9 cellular contexts compared by ENCODE assay signal in the genomic region with DNA sequence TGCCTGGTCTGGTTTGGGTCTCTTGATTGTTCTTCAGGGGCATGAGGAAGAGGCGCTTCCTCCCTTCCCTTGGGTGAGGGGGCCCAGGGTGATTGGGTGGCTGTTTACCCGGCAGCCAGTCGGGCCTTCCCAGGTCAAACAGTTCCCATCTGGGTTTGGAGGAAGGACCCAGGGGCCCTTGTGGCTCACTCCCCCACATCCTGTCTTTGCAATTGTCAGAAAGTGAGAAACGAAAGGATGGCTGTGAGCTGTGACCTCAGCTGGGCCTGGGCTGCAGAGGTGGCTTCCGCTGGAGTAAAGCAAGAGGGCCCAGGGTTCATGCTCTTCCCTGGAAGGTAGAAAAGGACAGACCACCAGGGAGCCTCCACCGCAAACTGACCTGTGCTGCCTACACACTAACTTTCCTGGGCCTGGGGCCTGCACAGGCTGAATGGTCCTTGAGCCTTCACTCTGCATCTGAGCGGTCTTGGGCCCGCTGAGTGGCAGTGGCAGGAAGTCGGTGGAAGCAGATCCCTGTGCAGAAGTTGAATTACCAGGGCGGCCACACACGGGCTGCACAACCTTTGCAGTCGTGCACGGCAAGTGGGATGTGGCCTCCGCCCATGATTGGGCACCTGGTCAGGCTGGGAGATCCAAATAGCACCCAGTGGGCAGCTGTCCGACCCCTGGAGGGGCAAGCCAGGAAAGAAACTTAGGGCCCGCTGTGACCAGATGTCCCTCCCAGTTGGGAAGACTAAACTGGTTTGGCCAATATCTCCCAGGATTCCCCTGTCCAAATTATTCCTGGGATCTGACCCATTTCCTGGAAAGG. TPM values are rescaled to one million over a fixed set of nuclear protein-coding genes. Genes with fewer than 3 reads are reported as not detected.
DNase-seq lines count a peak whose midpoint lies in the region; ATAC-seq and TF ChIP-seq lines count a peak whose summit lies in the region.
"Had no signal": no experiment of that assay in that cellular context is flagged by ENCODE, and none has a peak within 500 bp of the region (broad histone marks: within the 10 kb centered on the region; RNA-seq: fewer than 3 reads in every experiment).

No MANE protein-coding gene starts in this region.

- H3K36me3 ChIP-seq in mammary epithelial cell (ENCODE audit: insufficient read depth, low read length), result peaks cover 30% of the 10 kb centered on the region

- H3K27ac ChIP-seq in mammary epithelial cell (ENCODE audit: insufficient read depth, low read depth, low read length) (no peak overlapping the region), right cardiac atrium (ENCODE audit: low read length) (no peak overlapping the region)

- POLR2A ChIA-PET in MCF 10A (lab: Yijun Ruan, JAX), result interaction anchor here (0.6 to 9.5 kb wide), 6 partner anchors 10 to 1251 kb away, joined by 3 to 134 read pairs (median 9); a partner anchor contains a TSS

- dilution Hi-C loops in mammary epithelial cell (cut with HindIII; ENCODE audit: low sequenced_read_pairs), result no loop called here

- TF ChIP-seq CTCF in MCF 10A (IDR thresholded peaks at IDR 0.05; ENCODE audit: unreplicated experiment) (no peak), mammary epithelial cell (conservative IDR thresholded peaks at IDR 0.05 in 1 of 2, IDR thresholded peaks at IDR 0.05 in 1 of 2; ENCODE audit: extremely low read depth in 1 of 2, insufficient read depth in 1 of 2, low read depth in 1 of 2, low read length in 2 of 2) (no peak)

- no peaks in the 10 kb centered on the region for H3K9me3 Mint-ChIP-seq in MCF 10A (ENCODE audit: unreplicated experiment)
- H3K9me3 Mint-ChIP-seq in stimulated activated naive CD8-positive, alpha-beta T cell treated with anti-CD3 and anti-CD28 coated beads, Interleukin-15, Interleukin-2, amounts not matched to agents 100 ng/mL and 50 ng/mL, for 24 hours, result no peaks in the 10 kb centered on the region

- H3K4me1 Mint-ChIP-seq in MCF 10A (ENCODE audit: insufficient read depth, unreplicated experiment), result peaks cover 8% of the 10 kb centered on the region
- peaks cover 91% of the 10 kb centered on the region for H3K4me1 Mint-ChIP-seq in stimulated activated naive CD8-positive, alpha-beta T cell treated with anti-CD3 and anti-CD28 coated beads, Interleukin-15, Interleukin-2, amounts not matched to agents 100 ng/mL and 50 ng/mL, for 24 hours (ENCODE audit: low read depth)

- peak overlapping the region; percentile 28 for H3K4me3 Mint-ChIP-seq in MCF 10A (ENCODE audit: unreplicated experiment)
- peak overlapping the region; percentile 71 for H3K4me3 Mint-ChIP-seq in stimulated activated naive CD8-positive, alpha-beta T cell treated with anti-CD3 and anti-CD28 coated beads, Interleukin-15, Interleukin-2, amounts not matched to agents 100 ng/mL and 50 ng/mL, for 24 hours

- H3K4me1 ChIP-seq in mammary epithelial cell (ENCODE audit: insufficient read depth, low read length) (no peaks in the 10 kb centered on the region), right cardiac atrium (ENCODE audit: control insufficient read depth, insufficient read depth, low read length) (peaks cover 3% of the 10 kb centered on the region)

- no peak overlapping the region for H3K27ac Mint-ChIP-seq in MCF 10A (ENCODE audit: low read depth, unreplicated experiment)
- H3K27ac Mint-ChIP-seq in stimulated activated naive CD8-positive, alpha-beta T cell treated with anti-CD3 and anti-CD28 coated beads, Interleukin-15, Interleukin-2, amounts not matched to agents 100 ng/mL and 50 ng/mL, for 24 hours, result peak overlapping the region; percentile 97

- peaks cover 76% of the 10 kb centered on the region for H3K36me3 Mint-ChIP-seq in MCF 10A (ENCODE audit: insufficient read depth, unreplicated experiment)
- H3K36me3 Mint-ChIP-seq in stimulated activated naive CD8-positive, alpha-beta T cell treated with anti-CD3 and anti-CD28 coated beads, Interleukin-15, Interleukin-2, amounts not matched to agents 100 ng/mL and 50 ng/mL, for 24 hours (ENCODE audit: low read depth), result peaks cover 47% of the 10 kb centered on the region

- in situ Hi-C loops in mammary epithelial cell (cut with MboI; ENCODE audit: low sequenced_read_pairs in 2 of 2), result no loop called here

- no peak overlapping the region for H3K4me2 ChIP-seq in mammary epithelial cell (ENCODE audit: insufficient read depth, low read depth, low read length)

- intact Hi-C loops in MCF 10A (cut with micrococcal nuclease), result no loop called here
- intact Hi-C loops in mammary epithelial cell (cut with micrococcal nuclease), result loop anchor here (10.0 kb wide), 1 partner anchor 163 kb away; no protein-coding TSS in a partner anchor
- intact Hi-C loops in right cardiac atrium (cut with DNase I), result loop anchor here in 3 of 4 donors (5.0 kb wide), 2 partner anchors 66 to 81 kb away; no protein-coding TSS in a partner anchor

- H3K9ac ChIP-seq in mammary epithelial cell (ENCODE audit: insufficient read depth, low read length), result no peak overlapping the region

- H3K9me3 ChIP-seq in mammary epithelial cell (replicated peaks; ENCODE audit: insufficient read depth, low read length) (no peaks in the 10 kb centered on the region), right cardiac atrium (ENCODE audit: control insufficient read depth, low read length) (no peaks in the 10 kb centered on the region)

- 80% methylated on average over 16 of the region's 16 CpGs for WGBS in mammary epithelial cell (ENCODE audit: low coverage, missing lambda C conversion rate)
- WGBS in right cardiac atrium, result 54% methylated on average over 16 of the region's 16 CpGs

- no peak overlapping the region for H2AFZ ChIP-seq in mammary epithelial cell (ENCODE audit: low read depth, low read length)

- H3K4me3 ChIP-seq in mammary epithelial cell (replicated peaks in 1 of 3; ENCODE audit: insufficient read depth in 1 of 3, low read depth in 2 of 3, low read length in 3 of 3) (no peak overlapping the region), right cardiac atrium (ENCODE audit: low read length) (no peak overlapping the region)

- DNase-seq in MCF 10A (ENCODE audit: unreplicated experiment) (peak; percentile 25), mammary epithelial cell (no peak), right cardiac atrium (peak in 1 of 3 donors; percentile 60), NCI-H146 treated with DMSO at 0.1 percent for 48 hours (lab: John Stamatoyannopoulos, UW; ENCODE audit: unreplicated experiment) (no peak)
- peak; percentile 56 for DNase-seq in activated CD4-positive, CD25-positive, alpha-beta regulatory T cell treated with anti-CD3 and anti-CD28 coated beads, Interleukin-2, amount 50 U/mL, for 72 hours

- H3K27me3 Mint-ChIP-seq in MCF 10A (ENCODE audit: insufficient read depth, unreplicated experiment), result no peaks in the 10 kb centered on the region
- H3K27me3 Mint-ChIP-seq in stimulated activated naive CD8-positive, alpha-beta T cell treated with anti-CD3 and anti-CD28 coated beads, Interleukin-15, Interleukin-2, amounts not matched to agents 100 ng/mL and 50 ng/mL, for 24 hours, result no peaks in the 10 kb centered on the region

- ATAC-seq in HG03460 (IDR thresholded peaks at IDR 0.05; ENCODE audit: unreplicated experiment) (peak; percentile 58), right cardiac atrium (peak; percentile 7 to 17), GM21528 (IDR thresholded peaks at IDR 0.05; ENCODE audit: low FRiP score, unreplicated experiment) (no peak)

- peaks cover 30% of the 10 kb centered on the region for H3K79me2 ChIP-seq in mammary epithelial cell (ENCODE audit: insufficient read depth, low read length)

- no TSS peak for BruUV-seq in MCF 10A (replicated peaks; lab: Mats Ljungman, UMichigan)
- no TSS peak for BruUV-seq in mammary epithelial cell (replicated peaks; lab: Mats Ljungman, UMichigan)

- CTCF ChIA-PET in MCF 10A (lab: Yijun Ruan, JAX), result interaction anchor here (0.7 to 4.8 kb wide), 4 partner anchors 10 to 79 kb away, joined by 3 to 32 read pairs (median 4); a partner anchor contains a TSS
- CTCF ChIA-PET in mammary epithelial cell (lab: Charles Lee; ENCODE audit: low non-redundant PET), result no interaction called here

- H4K20me1 ChIP-seq in mammary epithelial cell (ENCODE audit: insufficient read depth, low read length), result peaks cover 15% of the 10 kb centered on the region

- H3K27me3 ChIP-seq in mammary epithelial cell (ENCODE audit: insufficient read depth, low read length), result no peaks in the 10 kb centered on the region
- H3K27me3 ChIP-seq in right cardiac atrium (ENCODE audit: control insufficient read depth, insufficient read depth), result no peaks in the 10 kb centered on the region

RNA-seq across cellular contexts. Expression of a gene that starts 5.3 kb away (rescaled TPM):
- not detected in 2 replicates for total RNA-seq in MCF 10A (2022)
- under 1 TPM in 1 of 2 donors, not detected in 1; 0.40 TPM for total RNA-seq in mammary epithelial cell
- polyA plus RNA-seq in mammary epithelial cell, result 0.08 TPM
- not detected for polyA minus RNA-seq in mammary epithelial cell
- total RNA-seq in right cardiac atrium, result under 1 TPM in 2 of 4 donors, not detected in 2; 0.37 to 0.58 TPM
- 0.09 TPM for polyA plus RNA-seq in right cardiac atrium

RNA-seq across cellular contexts. Expression of a gene that starts 11.2 kb away (rescaled TPM):
- total RNA-seq in MCF 10A (2022), result 106 and 108 TPM in 2 replicates
- 100 to 1,000 TPM in 1 of 2 donors, 10 to 100 TPM in 1; 45.5 to 121 TPM for total RNA-seq in mammary epithelial cell
- 76.4 TPM for polyA plus RNA-seq in mammary epithelial cell
- polyA minus RNA-seq in mammary epithelial cell, result 53.0 TPM
- 10 to 100 TPM; 39.7 to 43.9 (median 40.8) TPM for total RNA-seq in right cardiac atrium
- 42.8 TPM for polyA plus RNA-seq in right cardiac atrium

RNA-seq across cellular contexts. Expression of a gene that starts 11.7 kb away (rescaled TPM):
- total RNA-seq in MCF 10A (2022) (3,060 and 3,357 TPM in 2 replicates), mammary epithelial cell (1,000 to 10,000 TPM in 1 of 2 donors, 100 to 1,000 TPM in 1; 530 to 2,153 TPM), right cardiac atrium (100 to 1,000 TPM; 625 to 784 (median 741) TPM)
- polyA plus RNA-seq in mammary epithelial cell (3,946 TPM), right cardiac atrium (863 TPM)
- polyA minus RNA-seq in mammary epithelial cell, result 789 TPM

RNA-seq across cellular contexts. Expression of a gene that starts 26.9 kb away (rescaled TPM):
- total RNA-seq in MCF 10A (2022) (not detected in 2 replicates), mammary epithelial cell (not detected), right cardiac atrium (not detected)
- polyA plus RNA-seq in mammary epithelial cell (not detected), right cardiac atrium (not detected)
- polyA minus RNA-seq in mammary epithelial cell, result not detected
- total RNA-seq: mononuclear cell had no signal

RNA-seq across cellular contexts. Expression of a gene that starts 27.3 kb away (rescaled TPM):
- total RNA-seq in MCF 10A (2022) (not detected in 2 replicates), mammary epithelial cell (not detected), right cardiac atrium (not detected)
- polyA plus RNA-seq in mammary epithelial cell (not detected), right cardiac atrium (not detected)
- not detected for polyA minus RNA-seq in mammary epithelial cell
- total RNA-seq: mononuclear cell had no signal

Comparison
In these comparisons a context has a peak if more than half of its experiments do, and no peak if none do; other contexts are left out.
1. DNase-seq: peak in MCF 10A (single experiment) and activated CD4-positive, CD25-positive, alpha-beta regulatory T cell treated with anti-CD3 and anti-CD28 coated beads, Interleukin-2, amount 50 U/mL, for 72 hours (single experiment); none in mammary epithelial cell (single experiment) and NCI-H146 treated with DMSO at 0.1 percent for 48 hours (single experiment).